In the genomic region with DNA sequence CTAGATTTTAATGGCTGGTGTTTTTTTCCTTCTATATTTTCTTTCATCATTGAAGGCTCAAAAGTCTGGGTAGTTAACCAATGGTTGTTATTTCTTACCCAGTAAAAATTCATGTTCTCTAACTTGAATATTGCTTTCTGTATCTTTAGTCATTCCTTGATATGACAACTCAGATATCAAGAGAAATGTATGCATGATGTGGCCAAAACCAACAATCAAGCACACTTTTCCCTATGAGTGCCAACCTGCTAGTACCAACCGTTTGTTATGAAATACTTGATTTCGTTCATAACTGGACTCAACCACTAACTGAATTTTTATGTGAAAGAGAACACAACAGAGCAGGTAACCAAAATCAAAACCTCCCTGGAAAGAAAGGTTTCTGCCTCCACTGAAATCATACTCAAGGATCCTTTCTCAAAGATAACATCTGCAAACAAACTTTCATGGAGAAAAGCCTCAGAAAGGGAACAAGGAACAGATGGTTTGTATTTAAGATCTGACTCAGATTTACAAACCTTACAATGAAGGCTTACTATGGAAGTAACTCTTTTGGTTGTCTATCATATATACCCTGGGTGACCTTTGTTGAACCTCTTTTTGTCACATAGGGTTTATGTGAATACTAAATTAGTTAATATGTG, we compare ENCODE assay signal across 22 cellular contexts. TPM values are rescaled to one million over a fixed set of nuclear protein-coding genes. Genes with fewer than 3 reads are reported as not detected.
"Had no signal": no experiment of that assay in that cellular context is flagged by ENCODE, and none has a peak within 500 bp of the region (broad histone marks: within the 10 kb centered on the region; RNA-seq: fewer than 3 reads in every experiment).

No MANE protein-coding gene starts in this region.

- ATAC-seq: activated naive CD4-positive, alpha-beta T cell treated with anti-CD3 and anti-CD28 coated beads, Interleukin-2, amount 50 U/mL, for 72 hours; activated T-cell treated with anti-CD3 and anti-CD28 coated beads, Interleukin-2, amount 50 U/mL, for 72 hours; foreskin keratinocyte; left lobe of liver; natural killer cell; pancreas; sciatic nerve; stimulated activated memory B cell treated with anti-CD40 and anti-IgM and Interleukin-4, amounts not matched to agents 10 μg/mL and 1 μg/mL and 100 μg/mL, for 72 hours had no signal

- H3K4me1 ChIP-seq: colonic mucosa, foreskin keratinocyte, pancreas had no signal

- H3K4me3 ChIP-seq: cardiac muscle cell, colonic mucosa, lung, pancreas, thoracic aorta had no signal

- H3K27ac ChIP-seq: cardiac muscle cell, colonic mucosa, foreskin keratinocyte, pancreas, thoracic aorta had no signal

- H3K9me3 ChIP-seq: colonic mucosa, pancreas, thoracic aorta had no signal

- H3K36me3 ChIP-seq: cardiac muscle cell, colonic mucosa, pancreas, thoracic aorta had no signal

- H3K9me3 Mint-ChIP-seq: T-helper 2 cell treated with Interferon-gamma antibody and Interleukin-4, amounts not matched to agents 5 μg/mL and 100 μg/mL, for 36 hours had no signal

- DNase-seq: activated CD4-positive, alpha-beta T cell treated with anti-CD3 and anti-CD28 coated beads, Interleukin-2, amount 50 U/mL, for 4 hours; activated gamma-delta T cell; activated T-cell treated with anti-CD3 and anti-CD28 coated beads, Interleukin-2, amount 50 U/mL, for 72 hours; colonic mucosa; foreskin keratinocyte; glutamatergic neuron; hypothalamus; natural killer cell; pancreas; stimulated activated CD4-positive, alpha-beta T cell treated with anti-CD3 and anti-CD28 coated beads, Interleukin-4, amount 100 ng/mL, for 4 hours had no signal

- H3K27me3 ChIP-seq: cardiac muscle cell, colonic mucosa, foreskin keratinocyte had no signal

- H3K36me3 Mint-ChIP-seq: activated naive CD4-positive, alpha-beta T cell treated with anti-CD3 and anti-CD28 coated beads, Interleukin-2, amount 50 U/mL, for 72 hours; natural killer cell; stimulated activated memory B cell treated with anti-CD40 and anti-IgM and Interleukin-4, amounts not matched to agents 10 μg/mL and 1 μg/mL and 100 μg/mL, for 72 hours had no signal

- H3K27ac Mint-ChIP-seq: activated naive CD4-positive, alpha-beta T cell treated with anti-CD3 and anti-CD28 coated beads, Interleukin-2, amount 50 U/mL, for 72 hours; activated T-cell treated with anti-CD3 and anti-CD28 coated beads, Interleukin-2, amount 50 U/mL, for 72 hours; natural killer cell; stimulated activated memory B cell treated with anti-CD40 and anti-IgM and Interleukin-4, amounts not matched to agents 10 μg/mL and 1 μg/mL and 100 μg/mL, for 72 hours; T-helper 2 cell treated with Interferon-gamma antibody and Interleukin-4, amounts not matched to agents 5 μg/mL and 100 μg/mL, for 36 hours had no signal

- H3K27me3 Mint-ChIP-seq: stimulated activated memory B cell treated with anti-CD40 and anti-IgM and Interleukin-4, amounts not matched to agents 10 μg/mL and 1 μg/mL and 100 μg/mL, for 72 hours had no signal

- H3K4me1 Mint-ChIP-seq: natural killer cell; stimulated activated memory B cell treated with anti-CD40 and anti-IgM and Interleukin-4, amounts not matched to agents 10 μg/mL and 1 μg/mL and 100 μg/mL, for 72 hours had no signal

- FAIRE-seq: endometrium, keratinocyte, pancreas, TTC549 had no signal

- H3K4me3 Mint-ChIP-seq: activated T-cell treated with anti-CD3 and anti-CD28 coated beads, Interleukin-2, amount 50 U/mL, for 72 hours; natural killer cell; stimulated activated memory B cell treated with anti-CD40 and anti-IgM and Interleukin-4, amounts not matched to agents 10 μg/mL and 1 μg/mL and 100 μg/mL, for 72 hours; T-helper 2 cell treated with Interferon-gamma antibody and Interleukin-4, amounts not matched to agents 5 μg/mL and 100 μg/mL, for 36 hours had no signal

RNA-seq across cellular contexts. Expression of gene VEGFC, which starts 8.3 kb away (rescaled TPM):
- total RNA-seq: activated CD8-positive, alpha-beta memory T cell treated with anti-CD3 and anti-CD28 coated beads for 36 hours; activated naive CD4-positive, alpha-beta T cell treated with anti-CD3 and anti-CD28 coated beads, Interleukin-2, amount 50 U/mL, for 72 hours; activated T-cell treated with anti-CD3 and anti-CD28 coated beads, Interleukin-2, amount 50 U/mL, for 72 hours; natural killer cell had no signal
